8 cellular contexts compared by ENCODE assay signal in the genomic region with DNA sequence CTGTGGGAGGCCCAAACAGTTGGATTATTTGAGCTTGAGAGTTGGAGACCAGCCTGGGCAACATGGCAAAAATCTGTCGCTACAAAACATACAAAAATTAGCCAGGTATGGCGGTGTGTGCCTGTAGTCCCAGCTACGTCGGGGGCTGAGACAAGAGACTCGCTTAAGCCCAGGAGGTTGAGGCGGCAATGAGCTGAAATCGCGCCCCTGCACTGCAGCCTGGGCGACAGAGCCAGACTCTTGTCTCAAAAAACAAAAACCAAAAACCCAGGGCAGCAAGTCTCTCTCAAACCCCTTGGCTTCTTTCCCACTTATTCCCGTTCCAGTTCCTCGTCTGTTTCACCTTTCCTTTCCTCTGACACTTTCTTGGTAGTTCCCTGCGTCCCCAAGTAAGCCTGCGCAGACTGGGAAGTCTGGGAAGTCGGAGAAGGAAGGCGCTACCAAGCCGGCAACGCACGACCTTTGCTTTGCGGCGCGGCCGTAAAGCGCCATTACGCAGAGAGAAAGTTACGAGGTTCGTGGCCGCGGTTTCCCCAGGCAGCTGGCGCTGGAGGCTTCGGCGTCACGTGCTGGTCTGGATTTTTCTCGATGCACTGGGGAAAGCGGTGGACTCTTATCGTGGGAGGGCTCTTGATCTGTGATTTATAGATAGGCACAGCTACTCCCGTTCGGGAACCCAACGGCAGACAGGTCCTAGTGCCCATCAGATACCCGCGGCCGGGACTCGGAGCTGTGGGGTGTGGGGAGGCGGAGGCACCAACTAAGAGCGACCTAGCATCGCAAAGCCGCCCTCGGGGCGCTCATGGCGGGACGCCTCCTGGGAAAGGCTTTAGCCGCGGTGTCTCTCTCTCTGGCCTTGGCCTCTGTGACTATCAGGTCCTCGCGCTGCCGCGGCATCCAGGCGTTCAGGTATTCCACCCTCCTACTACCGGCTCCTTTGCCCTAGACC. TPM values are rescaled to one million over a fixed set of nuclear protein-coding genes. Genes with fewer than 3 reads are reported as not detected.
A peak's percentile ranks its signal among the peaks of the same experiment; 100 is the strongest.
DNase-seq lines count a peak whose midpoint lies in the region; ATAC-seq, FAIRE-seq and TF ChIP-seq lines count a peak whose summit lies in the region.

A gene with protein sequence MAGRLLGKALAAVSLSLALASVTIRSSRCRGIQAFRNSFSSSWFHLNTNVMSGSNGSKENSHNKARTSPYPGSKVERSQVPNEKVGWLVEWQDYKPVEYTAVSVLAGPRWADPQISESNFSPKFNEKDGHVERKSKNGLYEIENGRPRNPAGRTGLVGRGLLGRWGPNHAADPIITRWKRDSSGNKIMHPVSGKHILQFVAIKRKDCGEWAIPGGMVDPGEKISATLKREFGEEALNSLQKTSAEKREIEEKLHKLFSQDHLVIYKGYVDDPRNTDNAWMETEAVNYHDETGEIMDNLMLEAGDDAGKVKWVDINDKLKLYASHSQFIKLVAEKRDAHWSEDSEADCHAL (plus strand): TSS at position 470 of the 949 bp plus-strand sequence. CDS start 333 bp downstream, at position 803.

- TF ChIP-seq CTCF in adrenal gland (IDR thresholded peaks at IDR 0.05) = peak in 1 of 6 experiments; percentile 8
- no peak for TF ChIP-seq CTCF in heart left ventricle (IDR thresholded peaks at IDR 0.05)
- no peak for TF ChIP-seq CTCF in upper lobe of left lung (IDR thresholded peaks at IDR 0.05)

- H3K27me3 ChIP-seq in adrenal gland (no peaks in the 10 kb centered on the region), heart left ventricle (no peaks in the 10 kb centered on the region), upper lobe of left lung (no peaks in the 10 kb centered on the region)

- peak within 1 kb of the TSS; percentile 84 to 98 (median 96) for H3K27ac ChIP-seq in adrenal gland
- peak within 1 kb of the TSS; percentile 83 to 97 (median 90) for H3K27ac ChIP-seq in heart left ventricle
- peak within 1 kb of the TSS; percentile 87 to 97 (median 92) for H3K27ac ChIP-seq in upper lobe of left lung

- ATAC-seq in HG02852 (IDR thresholded peaks at IDR 0.05; ENCODE audit: unreplicated experiment) = peak; percentile 77
- ATAC-seq in heart left ventricle = peak; percentile 93 to 98 (median 97)
- peak; percentile 96 to 98 for ATAC-seq in upper lobe of left lung (ENCODE audit: low FRiP score in 2 of 2)

- intact Hi-C loops in adrenal gland (cut with DNase I) (no loop called here), heart left ventricle (cut with DNase I) (loop anchor here in 5 of 10 donors (1.0 to 5.0 kb wide), 5 partner anchors 31 to 110 kb away; a partner anchor contains a TSS), posterior cingulate gyrus (cut with DNase I) (loop anchor here (2.0 to 5.0 kb wide), 2 partner anchors 32 to 45 kb away; a partner anchor contains a TSS)

- WGBS in adrenal gland, 4 donors = 1 to 3% (median 2%) methylated on average over 30 to 58 of the region's 58 CpGs
- WGBS in heart left ventricle, 4 donors = 0 to 4% (median 1%) methylated on average over 57 to 58 of the region's 58 CpGs
- WGBS in upper lobe of left lung, 2 donors = 1% methylated on average over 38 to 58 of the region's 58 CpGs

- peak; percentile 85; the same call in 1 of the 2 replicates for TF ChIP-seq POLR2A in GM12892 (IDR thresholded peaks at IDR 0.05; ENCODE audit: low read depth, low read length)
- peak; percentile 48 to 85 for TF ChIP-seq POLR2A in adrenal gland (IDR thresholded peaks at IDR 0.05)
- TF ChIP-seq POLR2A in heart left ventricle (IDR thresholded peaks at IDR 0.05) = peak in 1 of 2 donors; percentile 69
- TF ChIP-seq POLR2A in upper lobe of left lung (IDR thresholded peaks at IDR 0.05) = peak in 3 of 4 donors; percentile 29 to 88 (median 63)

- H3K4me1 ChIP-seq in adrenal gland (replicated peaks in 1 of 2) (peaks cover 29 to 34% of the 10 kb centered on the region in 2 donors), heart left ventricle (peaks cover 0 to 34% (median 24%) of the 10 kb centered on the region in 12 donors), upper lobe of left lung (peaks cover 18 to 31% (median 25%) of the 10 kb centered on the region in 4 donors)

- H3K36me3 ChIP-seq in adrenal gland (replicated peaks in 1 of 2) (no peaks in the 10 kb centered on the region), heart left ventricle (no peaks in the 10 kb centered on the region), upper lobe of left lung (no peaks in the 10 kb centered on the region)

- FAIRE-seq in GM12892 (lab: Jason Lieb, UNC) = peak; percentile 96

- DNase-seq in GM12892 (ENCODE audit: insufficient read length) (peak; percentile 65), NCI-H146 (lab: John Stamatoyannopoulos, UW) (peak; percentile 78), T-helper 1 cell (peak; percentile 73 to 88 (median 82)), adrenal gland (peak; percentile 94 to 97 (median 95)), heart left ventricle (peak; percentile 95 to 98 (median 96)), posterior cingulate gyrus (peak; percentile 91 to 99 (median 94)), upper lobe of left lung (peak; percentile 95 to 96)

- TF ChIP-seq EP300 in upper lobe of left lung (IDR thresholded peaks at IDR 0.05) = peak in 1 of 4 donors; percentile 45

- H3K4me3 ChIP-seq in adrenal gland (peak within 1 kb of the TSS; percentile 38 to 90 (median 80)), heart left ventricle (peak within 1 kb of the TSS; percentile 59 to 99 (median 80)), upper lobe of left lung (peak within 1 kb of the TSS; percentile 62 to 96 (median 80))

- H3K9me3 ChIP-seq in adrenal gland (replicated peaks in 1 of 3) (no peaks in the 10 kb centered on the region), heart left ventricle (no peaks in the 10 kb centered on the region), upper lobe of left lung (no peaks in the 10 kb centered on the region)

RNA-seq across cellular contexts. Expression of the gene that starts here (rescaled TPM):
- polyA plus RNA-seq in GM12892 (2012; ENCODE audit: missing spikeins) = 14.5 TPM
- total RNA-seq in adrenal gland (10 to 100 TPM; 16.9 to 62.1 (median 42.4) TPM), heart left ventricle (10 to 100 TPM; 17.1 to 29.7 (median 24.0) TPM), upper lobe of left lung (10 to 100 TPM; 11.5 to 44.8 (median 31.0) TPM)
- polyA plus RNA-seq in adrenal gland (10 to 100 TPM; 62.3 to 95.2 (median 85.6) TPM), heart left ventricle (10 to 100 TPM; 55.5 to 56.6 TPM)

Comparison
In these comparisons a context has a peak if more than half of its experiments do, and no peak if none do; other contexts are left out.
1. Peak in every context shown above with its lines: DNase-seq, ATAC-seq, H3K4me3 ChIP-seq and H3K27ac ChIP-seq.